Comparison of ENCODE assay signal across 1 cellular context in genomic region chr2:138942466-138942865, GRCh38.
A peak's percentile ranks its signal among the peaks of the same experiment; 100 is the strongest.
TF ChIP-seq lines count a peak whose summit lies in the region.

No MANE protein-coding gene starts in this region.

TF ChIP-seq in HepG2, 621 proteins besides CTCF, POLR2A, EP300 and RAD21 (continued from another document and continues in another):
- TF ChIP-seq, protein P1, sequence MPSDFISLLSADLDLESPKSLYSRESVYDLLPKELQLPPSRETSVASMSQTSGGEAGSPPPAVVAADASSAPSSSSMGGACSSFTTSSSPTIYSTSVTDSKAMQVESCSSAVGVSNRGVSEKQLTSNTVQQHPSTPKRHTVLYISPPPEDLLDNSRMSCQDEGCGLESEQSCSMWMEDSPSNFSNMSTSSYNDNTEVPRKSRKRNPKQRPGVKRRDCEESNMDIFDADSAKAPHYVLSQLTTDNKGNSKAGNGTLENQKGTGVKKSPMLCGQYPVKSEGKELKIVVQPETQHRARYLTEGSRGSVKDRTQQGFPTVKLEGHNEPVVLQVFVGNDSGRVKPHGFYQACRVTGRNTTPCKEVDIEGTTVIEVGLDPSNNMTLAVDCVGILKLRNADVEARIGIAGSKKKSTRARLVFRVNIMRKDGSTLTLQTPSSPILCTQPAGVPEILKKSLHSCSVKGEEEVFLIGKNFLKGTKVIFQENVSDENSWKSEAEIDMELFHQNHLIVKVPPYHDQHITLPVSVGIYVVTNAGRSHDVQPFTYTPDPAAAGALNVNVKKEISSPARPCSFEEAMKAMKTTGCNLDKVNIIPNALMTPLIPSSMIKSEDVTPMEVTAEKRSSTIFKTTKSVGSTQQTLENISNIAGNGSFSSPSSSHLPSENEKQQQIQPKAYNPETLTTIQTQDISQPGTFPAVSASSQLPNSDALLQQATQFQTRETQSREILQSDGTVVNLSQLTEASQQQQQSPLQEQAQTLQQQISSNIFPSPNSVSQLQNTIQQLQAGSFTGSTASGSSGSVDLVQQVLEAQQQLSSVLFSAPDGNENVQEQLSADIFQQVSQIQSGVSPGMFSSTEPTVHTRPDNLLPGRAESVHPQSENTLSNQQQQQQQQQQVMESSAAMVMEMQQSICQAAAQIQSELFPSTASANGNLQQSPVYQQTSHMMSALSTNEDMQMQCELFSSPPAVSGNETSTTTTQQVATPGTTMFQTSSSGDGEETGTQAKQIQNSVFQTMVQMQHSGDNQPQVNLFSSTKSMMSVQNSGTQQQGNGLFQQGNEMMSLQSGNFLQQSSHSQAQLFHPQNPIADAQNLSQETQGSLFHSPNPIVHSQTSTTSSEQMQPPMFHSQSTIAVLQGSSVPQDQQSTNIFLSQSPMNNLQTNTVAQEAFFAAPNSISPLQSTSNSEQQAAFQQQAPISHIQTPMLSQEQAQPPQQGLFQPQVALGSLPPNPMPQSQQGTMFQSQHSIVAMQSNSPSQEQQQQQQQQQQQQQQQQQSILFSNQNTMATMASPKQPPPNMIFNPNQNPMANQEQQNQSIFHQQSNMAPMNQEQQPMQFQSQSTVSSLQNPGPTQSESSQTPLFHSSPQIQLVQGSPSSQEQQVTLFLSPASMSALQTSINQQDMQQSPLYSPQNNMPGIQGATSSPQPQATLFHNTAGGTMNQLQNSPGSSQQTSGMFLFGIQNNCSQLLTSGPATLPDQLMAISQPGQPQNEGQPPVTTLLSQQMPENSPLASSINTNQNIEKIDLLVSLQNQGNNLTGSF (CRISPR knock-in tag; IDR thresholded peaks at IDR 0.05), result no peak
- TF ChIP-seq ELF1 (CRISPR knock-in tag; IDR thresholded peaks at IDR 0.05), result peak; percentile 72
- TF ChIP-seq, protein P2, sequence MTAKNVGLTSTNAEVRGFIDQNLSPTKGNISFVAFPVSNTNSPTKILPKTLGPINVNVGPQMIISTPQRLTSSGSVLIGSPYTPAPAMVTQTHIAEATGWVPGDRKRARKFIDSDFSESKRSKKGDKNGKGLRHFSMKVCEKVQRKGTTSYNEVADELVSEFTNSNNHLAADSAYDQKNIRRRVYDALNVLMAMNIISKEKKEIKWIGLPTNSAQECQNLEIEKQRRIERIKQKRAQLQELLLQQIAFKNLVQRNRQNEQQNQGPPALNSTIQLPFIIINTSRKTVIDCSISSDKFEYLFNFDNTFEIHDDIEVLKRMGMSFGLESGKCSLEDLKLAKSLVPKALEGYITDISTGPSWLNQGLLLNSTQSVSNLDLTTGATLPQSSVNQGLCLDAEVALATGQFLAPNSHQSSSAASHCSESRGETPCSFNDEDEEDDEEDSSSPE (CRISPR knock-in tag; IDR thresholded peaks at IDR 0.05), result 0 out of 2 replicates have a peak, but pooled peaks have one; percentile 10
- no peak for TF ChIP-seq TOE1 (CRISPR knock-in tag; IDR thresholded peaks at IDR 0.05)
- no peak for TF ChIP-seq ZSCAN30 (CRISPR knock-in tag; IDR thresholded peaks at IDR 0.05)
- peak; percentile 44; the same call in 1 of the 2 replicates for TF ChIP-seq ZNF607 (CRISPR knock-in tag; IDR thresholded peaks at IDR 0.05; ENCODE audit: borderline replicate concordance)
- no peak for TF ChIP-seq TP53 (CRISPR knock-in tag; conservative IDR thresholded peaks at IDR 0.05)
- no peak for TF ChIP-seq ZNF619 (CRISPR knock-in tag; IDR thresholded peaks at IDR 0.05)
- peak; percentile 28; the same call in 1 of the 2 replicates for TF ChIP-seq TAF1 (CRISPR knock-in tag; IDR thresholded peaks at IDR 0.05)
- TF ChIP-seq ZNF414 (CRISPR knock-in tag; IDR thresholded peaks at IDR 0.05), result no peak
- no peak for TF ChIP-seq TARDBP (CRISPR knock-in tag; IDR thresholded peaks at IDR 0.05)
- no peak for TF ChIP-seq BRF2 (CRISPR knock-in tag; IDR thresholded peaks at IDR 0.05)
- TF ChIP-seq TFE3 (CRISPR knock-in tag; IDR thresholded peaks at IDR 0.05), result no peak
- TF ChIP-seq ZNF614 (CRISPR knock-in tag; IDR thresholded peaks at IDR 0.05; ENCODE audit: borderline replicate concordance), result peak; percentile 64; the same call in 1 of the 2 replicates
- TF ChIP-seq ZNF513 (CRISPR knock-in tag; conservative IDR thresholded peaks at IDR 0.05), result no peak
- peak; percentile 57; the same call in 1 of the 2 replicates for TF ChIP-seq TRAFD1 (CRISPR knock-in tag; IDR thresholded peaks at IDR 0.05; ENCODE audit: borderline replicate concordance)
- no peak for TF ChIP-seq FLYWCH1 (CRISPR knock-in tag; IDR thresholded peaks at IDR 0.05)
- no peak for TF ChIP-seq CCDC6 (CRISPR knock-in tag; IDR thresholded peaks at IDR 0.05)
- TF ChIP-seq REXO4 (CRISPR knock-in tag; IDR thresholded peaks at IDR 0.05; ENCODE audit: borderline replicate concordance), result no peak
- TF ChIP-seq ZFP36L1 (CRISPR knock-in tag; IDR thresholded peaks at IDR 0.05), result no peak
- TF ChIP-seq PHF20 (CRISPR knock-in tag; IDR thresholded peaks at IDR 0.05), result no peak
- no peak for TF ChIP-seq ZBTB8A (CRISPR knock-in tag; IDR thresholded peaks at IDR 0.05; ENCODE audit: borderline replicate concordance, low read depth)
- no peak for TF ChIP-seq ZNF670 (CRISPR knock-in tag; IDR thresholded peaks at IDR 0.05; ENCODE audit: borderline replicate concordance)
- peak; percentile 38; the same call in 1 of the 2 replicates for TF ChIP-seq MTF2 (CRISPR knock-in tag; IDR thresholded peaks at IDR 0.05; ENCODE audit: borderline replicate concordance)
- no peak for TF ChIP-seq NR1H2 (CRISPR knock-in tag; IDR thresholded peaks at IDR 0.05; ENCODE audit: borderline replicate concordance, low read depth)
- 0 out of 2 replicates have a peak, but pooled peaks have one; percentile 42 for TF ChIP-seq YEATS4 (CRISPR knock-in tag; IDR thresholded peaks at IDR 0.05; ENCODE audit: borderline replicate concordance)
- no peak for TF ChIP-seq JARID2 (CRISPR knock-in tag; IDR thresholded peaks at IDR 0.05; ENCODE audit: insufficient replicate concordance)
- no peak for TF ChIP-seq ZNF672 (CRISPR knock-in tag; IDR thresholded peaks at IDR 0.05)
- TF ChIP-seq PHF21A (CRISPR knock-in tag; IDR thresholded peaks at IDR 0.05), result peak; percentile 45; the same call in 1 of the 2 replicates
- TF ChIP-seq NR2F2 (IDR thresholded peaks at IDR 0.05; ENCODE audit: borderline replicate concordance, low read depth), result no peak
- no peak for TF ChIP-seq THYN1 (CRISPR knock-in tag; IDR thresholded peaks at IDR 0.05; ENCODE audit: borderline replicate concordance, low read depth)
- no peak for TF ChIP-seq RFX1 (IDR thresholded peaks at IDR 0.05)
- TF ChIP-seq SAP130 (CRISPR knock-in tag; IDR thresholded peaks at IDR 0.05; ENCODE audit: low read depth), result peak; percentile 29; the same call in 1 of the 2 replicates
- TF ChIP-seq ZNF260 (CRISPR knock-in tag; IDR thresholded peaks at IDR 0.05; ENCODE audit: borderline replicate concordance, low read depth), result no peak
- TF ChIP-seq, protein P3, sequence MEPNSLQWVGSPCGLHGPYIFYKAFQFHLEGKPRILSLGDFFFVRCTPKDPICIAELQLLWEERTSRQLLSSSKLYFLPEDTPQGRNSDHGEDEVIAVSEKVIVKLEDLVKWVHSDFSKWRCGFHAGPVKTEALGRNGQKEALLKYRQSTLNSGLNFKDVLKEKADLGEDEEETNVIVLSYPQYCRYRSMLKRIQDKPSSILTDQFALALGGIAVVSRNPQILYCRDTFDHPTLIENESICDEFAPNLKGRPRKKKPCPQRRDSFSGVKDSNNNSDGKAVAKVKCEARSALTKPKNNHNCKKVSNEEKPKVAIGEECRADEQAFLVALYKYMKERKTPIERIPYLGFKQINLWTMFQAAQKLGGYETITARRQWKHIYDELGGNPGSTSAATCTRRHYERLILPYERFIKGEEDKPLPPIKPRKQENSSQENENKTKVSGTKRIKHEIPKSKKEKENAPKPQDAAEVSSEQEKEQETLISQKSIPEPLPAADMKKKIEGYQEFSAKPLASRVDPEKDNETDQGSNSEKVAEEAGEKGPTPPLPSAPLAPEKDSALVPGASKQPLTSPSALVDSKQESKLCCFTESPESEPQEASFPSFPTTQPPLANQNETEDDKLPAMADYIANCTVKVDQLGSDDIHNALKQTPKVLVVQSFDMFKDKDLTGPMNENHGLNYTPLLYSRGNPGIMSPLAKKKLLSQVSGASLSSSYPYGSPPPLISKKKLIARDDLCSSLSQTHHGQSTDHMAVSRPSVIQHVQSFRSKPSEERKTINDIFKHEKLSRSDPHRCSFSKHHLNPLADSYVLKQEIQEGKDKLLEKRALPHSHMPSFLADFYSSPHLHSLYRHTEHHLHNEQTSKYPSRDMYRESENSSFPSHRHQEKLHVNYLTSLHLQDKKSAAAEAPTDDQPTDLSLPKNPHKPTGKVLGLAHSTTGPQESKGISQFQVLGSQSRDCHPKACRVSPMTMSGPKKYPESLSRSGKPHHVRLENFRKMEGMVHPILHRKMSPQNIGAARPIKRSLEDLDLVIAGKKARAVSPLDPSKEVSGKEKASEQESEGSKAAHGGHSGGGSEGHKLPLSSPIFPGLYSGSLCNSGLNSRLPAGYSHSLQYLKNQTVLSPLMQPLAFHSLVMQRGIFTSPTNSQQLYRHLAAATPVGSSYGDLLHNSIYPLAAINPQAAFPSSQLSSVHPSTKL (CRISPR knock-in tag; IDR thresholded peaks at IDR 0.05), result peak; percentile 71
- TF ChIP-seq, protein P4, sequence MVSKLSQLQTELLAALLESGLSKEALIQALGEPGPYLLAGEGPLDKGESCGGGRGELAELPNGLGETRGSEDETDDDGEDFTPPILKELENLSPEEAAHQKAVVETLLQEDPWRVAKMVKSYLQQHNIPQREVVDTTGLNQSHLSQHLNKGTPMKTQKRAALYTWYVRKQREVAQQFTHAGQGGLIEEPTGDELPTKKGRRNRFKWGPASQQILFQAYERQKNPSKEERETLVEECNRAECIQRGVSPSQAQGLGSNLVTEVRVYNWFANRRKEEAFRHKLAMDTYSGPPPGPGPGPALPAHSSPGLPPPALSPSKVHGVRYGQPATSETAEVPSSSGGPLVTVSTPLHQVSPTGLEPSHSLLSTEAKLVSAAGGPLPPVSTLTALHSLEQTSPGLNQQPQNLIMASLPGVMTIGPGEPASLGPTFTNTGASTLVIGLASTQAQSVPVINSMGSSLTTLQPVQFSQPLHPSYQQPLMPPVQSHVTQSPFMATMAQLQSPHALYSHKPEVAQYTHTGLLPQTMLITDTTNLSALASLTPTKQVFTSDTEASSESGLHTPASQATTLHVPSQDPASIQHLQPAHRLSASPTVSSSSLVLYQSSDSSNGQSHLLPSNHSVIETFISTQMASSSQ (IDR thresholded peaks at IDR 0.05; ENCODE audit: low read depth), result no peak
- TF ChIP-seq, protein P4 (CRISPR knock-in tag; IDR thresholded peaks at IDR 0.05; ENCODE audit: borderline replicate concordance), result peak; percentile 29; the same call in 1 of the 2 replicates
